9 cellular contexts compared by ENCODE assay signal in the genomic region with DNA sequence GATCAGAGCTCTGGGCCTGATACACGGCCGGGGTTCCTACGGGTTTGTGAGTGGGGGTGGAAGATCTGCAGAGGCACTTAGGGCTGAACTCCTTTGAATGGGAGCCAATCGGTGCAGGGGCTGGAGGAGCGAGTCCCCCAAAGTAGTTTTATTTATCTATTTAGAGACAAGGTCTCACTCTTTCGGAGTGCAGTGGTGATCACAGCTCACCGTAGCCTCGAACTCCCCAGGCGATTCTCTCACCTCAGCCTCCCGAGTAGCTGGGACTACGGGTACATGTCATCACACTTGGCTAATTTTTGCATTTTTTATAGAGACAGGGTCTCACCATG. TPM values are rescaled to one million over a fixed set of nuclear protein-coding genes. Genes with fewer than 3 reads are reported as not detected.
DNase-seq lines count a peak whose midpoint lies in the region; ATAC-seq and TF ChIP-seq lines count a peak whose summit lies in the region.
"Had no signal": no experiment of that assay in that cellular context is flagged by ENCODE, and none has a peak within 500 bp of the region (broad histone marks: within the 10 kb centered on the region; RNA-seq: fewer than 3 reads in every experiment).

No MANE protein-coding gene starts in this region.

- POLR2A ChIA-PET in MCF 10A (lab: Yijun Ruan, JAX) = interaction anchor here (0.6 to 5.1 kb wide), 27 partner anchors 10 to 429 kb away, joined by 3 to 88 read pairs (median 8); a partner anchor contains a TSS
- POLR2A ChIA-PET in naive thymus-derived CD4-positive, alpha-beta T cell (lab: Charles Lee) = interaction anchor here (2.7 kb wide), 1 partner anchor 29 kb away, joined by 9 read pairs; a partner anchor contains a TSS

- H3K4me3 Mint-ChIP-seq in MCF 10A (ENCODE audit: unreplicated experiment) = peak overlapping the region; percentile 96
- H3K4me3 Mint-ChIP-seq in naive thymus-derived CD4-positive, alpha-beta T cell = peak overlapping the region; percentile 34 to 89 (median 70)

- no peak for ATAC-seq in naive thymus-derived CD4-positive, alpha-beta T cell

- H3K4me3 ChIP-seq in AG10803 (ENCODE audit: low read length) (peak overlapping the region; percentile 72), HUES6 (ENCODE audit: low read depth, low read length) (peak overlapping the region; percentile 72)
- peak overlapping the region; percentile 70 for H3K4me3 ChIP-seq in naive thymus-derived CD4-positive, alpha-beta T cell (ENCODE audit: low read length)

- CTCF ChIA-PET in MCF 10A (lab: Yijun Ruan, JAX) = interaction anchor here (0.6 to 3.5 kb wide), 13 partner anchors 20 to 1294 kb away, joined by 3 to 16 read pairs (median 4); a partner anchor contains a TSS
- CTCF ChIA-PET in naive thymus-derived CD4-positive, alpha-beta T cell (lab: Charles Lee) = interaction anchor here (0.6 kb wide), 2 partner anchors 54 to 263 kb away, joined by 3 read pairs; no protein-coding TSS in a partner anchor

- no peaks in the 10 kb centered on the region for H3K27me3 Mint-ChIP-seq in MCF 10A (ENCODE audit: insufficient read depth, unreplicated experiment)
- peaks cover 4 to 18% (median 10%) of the 10 kb centered on the region in 5 donors for H3K27me3 Mint-ChIP-seq in naive thymus-derived CD4-positive, alpha-beta T cell

- intact Hi-C loops in MCF 10A (cut with micrococcal nuclease) = loop anchor here (1.0 to 5.0 kb wide), 3 partner anchors 21 to 197 kb away; a partner anchor contains a TSS
- intact Hi-C loops in naive thymus-derived CD4-positive, alpha-beta T cell (cut with micrococcal nuclease) = loop anchor here (1.0 to 10.0 kb wide), 6 partner anchors 8 to 419 kb away; a partner anchor contains a TSS

- no peak overlapping the region for H3K27ac ChIP-seq in HUES6 (ENCODE audit: low read depth, low read length)
- H3K27ac ChIP-seq in naive thymus-derived CD4-positive, alpha-beta T cell (ENCODE audit: low read depth, low read length) = no peak overlapping the region

- TF ChIP-seq CTCF in AG10803 (conservative IDR thresholded peaks at IDR 0.05; ENCODE audit: low read length) (no peak), MCF 10A (IDR thresholded peaks at IDR 0.05; ENCODE audit: unreplicated experiment) (no peak)

- peaks cover 52% of the 10 kb centered on the region for H3K36me3 Mint-ChIP-seq in MCF 10A (ENCODE audit: insufficient read depth, unreplicated experiment)
- H3K36me3 Mint-ChIP-seq in naive thymus-derived CD4-positive, alpha-beta T cell = peaks cover 0 to 6% (median 0%) of the 10 kb centered on the region in 5 donors

- peaks cover 10% of the 10 kb centered on the region for H3K4me1 ChIP-seq in HUES6 (ENCODE audit: control insufficient read depth, insufficient read depth, low read length)
- peaks cover 12 to 15% of the 10 kb centered on the region in 2 donors for H3K4me1 ChIP-seq in naive thymus-derived CD4-positive, alpha-beta T cell (ENCODE audit: control insufficient read depth in 2 of 2, insufficient read depth in 2 of 2, low read length in 2 of 2)

- H3K9me3 Mint-ChIP-seq in MCF 10A (ENCODE audit: unreplicated experiment) = no peaks in the 10 kb centered on the region
- peaks cover 0 to 6% (median 0%) of the 10 kb centered on the region in 11 donors for H3K9me3 Mint-ChIP-seq in naive thymus-derived CD4-positive, alpha-beta T cell

- H3K9me3 ChIP-seq in HUES6 (ENCODE audit: control insufficient read depth, insufficient read depth, low read depth, low read length) = no peaks in the 10 kb centered on the region
- H3K9me3 ChIP-seq in naive thymus-derived CD4-positive, alpha-beta T cell (ENCODE audit: control insufficient read depth in 2 of 3, low read length in 3 of 3) = no peaks in the 10 kb centered on the region

- DNase-seq in AG10803 (ENCODE audit: low read depth) (no peak), MCF 10A (ENCODE audit: unreplicated experiment) (no peak), hypothalamus (lab: John Stamatoyannopoulos, UW) (no peak), LoVo (ENCODE audit: low spot score) (no peak), NCI-H82 treated with DMSO at 0.1 percent for 48 hours (lab: John Stamatoyannopoulos, UW; ENCODE audit: unreplicated experiment) (no peak), OCI-M2 (lab: John Stamatoyannopoulos, UW; ENCODE audit: unreplicated experiment) (no peak)
- DNase-seq in naive thymus-derived CD4-positive, alpha-beta T cell = no peak

- no TSS peak for BruUV-seq in MCF 10A (replicated peaks; lab: Mats Ljungman, UMichigan)

- H3K9ac ChIP-seq in HUES6 (ENCODE audit: low read length) = peak overlapping the region; percentile 8

- peaks cover 3% of the 10 kb centered on the region; the same call in 1 of the 2 replicates for H3K27me3 ChIP-seq in HUES6 (ENCODE audit: control insufficient read depth, insufficient read depth, low read length)
- H3K27me3 ChIP-seq in naive thymus-derived CD4-positive, alpha-beta T cell (ENCODE audit: control insufficient read depth in 2 of 2, insufficient read depth in 2 of 2, low read length in 2 of 2) = peaks cover 0 to 15% of the 10 kb centered on the region in 2 donors

- peaks cover 24% of the 10 kb centered on the region for H3K36me3 ChIP-seq in HUES6 (ENCODE audit: control insufficient read depth, insufficient read depth, low read length)
- no peaks in the 10 kb centered on the region for H3K36me3 ChIP-seq in naive thymus-derived CD4-positive, alpha-beta T cell (ENCODE audit: control insufficient read depth in 2 of 3, insufficient read depth in 3 of 3, low read length in 3 of 3)

- peak overlapping the region; percentile 99 for H3K27ac Mint-ChIP-seq in MCF 10A (ENCODE audit: low read depth, unreplicated experiment)
- peak overlapping the region in 1 of 9 donors; percentile 91 for H3K27ac Mint-ChIP-seq in naive thymus-derived CD4-positive, alpha-beta T cell

- H3K4me1 Mint-ChIP-seq in MCF 10A (ENCODE audit: insufficient read depth, unreplicated experiment) = peaks cover 6% of the 10 kb centered on the region
- H3K4me1 Mint-ChIP-seq in naive thymus-derived CD4-positive, alpha-beta T cell = peaks cover 0 to 29% (median 15%) of the 10 kb centered on the region in 7 donors

RNA-seq across cellular contexts. Expression of a gene that starts 1.6 kb away (rescaled TPM):
- total RNA-seq in MCF 10A (2022) = 17.6 and 21.5 TPM in 2 replicates
- total RNA-seq in naive thymus-derived CD4-positive, alpha-beta T cell = 1 to 10 TPM; 2.9 to 8.7 (median 4.2) TPM
- under 1 TPM; 0.17 to 0.69 TPM for polyA plus RNA-seq in naive thymus-derived CD4-positive, alpha-beta T cell

RNA-seq across cellular contexts. Expression of a gene that starts 21.4 kb away (rescaled TPM):
- 23.8 and 26.9 TPM in 2 replicates for total RNA-seq in MCF 10A (2022)
- total RNA-seq in naive thymus-derived CD4-positive, alpha-beta T cell = 10 to 100 TPM; 13.7 to 42.1 (median 20.3) TPM
- 10 to 100 TPM in 1 of 2 donors, 1 to 10 TPM in 1; 8.6 to 21.9 TPM for polyA plus RNA-seq in naive thymus-derived CD4-positive, alpha-beta T cell

RNA-seq across cellular contexts. Expression of a gene that starts 29.0 kb away (rescaled TPM):
- total RNA-seq in MCF 10A (2022) = 47.4 and 63.3 TPM in 2 replicates
- 10 to 100 TPM; 15.1 to 37.6 (median 31.2) TPM for total RNA-seq in naive thymus-derived CD4-positive, alpha-beta T cell
- 1 to 10 TPM; 3.5 to 3.7 TPM for polyA plus RNA-seq in naive thymus-derived CD4-positive, alpha-beta T cell

RNA-seq across cellular contexts. Expression of a gene that starts 42.7 kb away (rescaled TPM):
- total RNA-seq in MCF 10A (2022) = not detected in 2 replicates
- not detected for total RNA-seq in naive thymus-derived CD4-positive, alpha-beta T cell
- polyA plus RNA-seq in naive thymus-derived CD4-positive, alpha-beta T cell = not detected
- total RNA-seq: temporal lobe had no signal

RNA-seq across cellular contexts. Expression of a gene that starts 52.7 kb away (rescaled TPM):
- total RNA-seq in MCF 10A (2022) = 99.3 and 117 TPM in 2 replicates
- 10 to 100 TPM; 72.0 to 94.3 (median 85.9) TPM for total RNA-seq in naive thymus-derived CD4-positive, alpha-beta T cell
- 10 to 100 TPM; 43.0 to 50.0 TPM for polyA plus RNA-seq in naive thymus-derived CD4-positive, alpha-beta T cell
